In genomic region chr1:155537193-155537592, GRCh38 we compare ENCODE assay signal across 17 cellular contexts. TPM values are rescaled to one million over a fixed set of nuclear protein-coding genes. Genes with fewer than 3 reads are reported as not detected.
DNase-seq lines count a peak whose midpoint lies in the region; ATAC-seq, FAIRE-seq and TF ChIP-seq lines count a peak whose summit lies in the region.
"Had no signal": no experiment of that assay in that cellular context is flagged by ENCODE, and none has a peak within 500 bp of the region (broad histone marks: within the 10 kb centered on the region; RNA-seq: fewer than 3 reads in every experiment).

No MANE protein-coding gene starts in this region.

- no peaks in the 10 kb centered on the region for H3F3A ChIP-seq in MM.1S (ENCODE audit: insufficient read depth, low read length)

- FAIRE-seq in HepG2 (lab: Jason Lieb, UNC): no peak

- H3K9me3 ChIP-seq in HepG2 (ENCODE audit: low read length) (no peaks in the 10 kb centered on the region), right lobe of liver (no peaks in the 10 kb centered on the region), MM.1S (replicated peaks; ENCODE audit: insufficient read depth, low read length) (no peaks in the 10 kb centered on the region)
- H3K9me3 ChIP-seq: MG63, ovary, tibial nerve had no signal

- H3K27me3 Mint-ChIP-seq in T-helper 2 cell treated with Interferon-gamma antibody and Interleukin-4, amounts not matched to agents 5 μg/mL and 100 μg/mL, for 36 hours (ENCODE audit: low read depth): no peaks in the 10 kb centered on the region
- H3K27me3 Mint-ChIP-seq in central memory CD8-positive, alpha-beta T cell: no peaks in the 10 kb centered on the region
- H3K27me3 Mint-ChIP-seq in stimulated activated naive CD8-positive, alpha-beta T cell treated with anti-CD3 and anti-CD28 coated beads, Interleukin-15, amount 100 ng/mL, for 72 hours: no peaks in the 10 kb centered on the region

- H3K4me2 ChIP-seq in HepG2 (ENCODE audit: low read depth, low read length): no peak overlapping the region
- no peak overlapping the region for H3K4me2 ChIP-seq in MM.1S (ENCODE audit: low read depth, low read length)

- DNase-seq in HepG2 (ENCODE audit: low spot score) (no peak), right lobe of liver (no peak), MM.1S (no peak)
- DNase-seq in T-helper 2 cell treated with Interferon-gamma antibody and Interleukin-4, amounts not matched to agents 5 μg/mL and 100 μg/mL, for 36 hours (ENCODE audit: low spot score): no peak
- no peak for DNase-seq in central memory CD8-positive, alpha-beta T cell (ENCODE audit: low spot score in 2 of 2)
- DNase-seq in stimulated activated naive CD8-positive, alpha-beta T cell treated with anti-CD3 and anti-CD28 coated beads, Interleukin-15, amount 100 ng/mL, for 72 hours: no peak
- DNase-seq: DMS153; HCEC 1CT; MG63; NCI-H2029 treated with DMSO at 0.1 percent for 48 hours; NCI-H510A treated with DMSO at 0.1 percent for 48 hours; ovary; SHP77 treated with DMSO at 0.1 percent for 48 hours; stimulated activated CD4-positive, alpha-beta T cell treated with anti-CD3 and anti-CD28 coated beads, Interleukin-4, amount 100 ng/mL, for 4 hours had no signal

- H4K20me1 ChIP-seq in HepG2 (ENCODE audit: insufficient read depth, low read length) (peaks cover 32% of the 10 kb centered on the region), MM.1S (ENCODE audit: insufficient read depth, low read length) (peaks cover 24% of the 10 kb centered on the region)

- 97% methylated on average over 4 of the region's 4 CpGs for WGBS in HepG2 (ENCODE audit: low lambda C conversion rate)
- WGBS in right lobe of liver (ENCODE audit: insufficient coverage, low coverage, low lambda C conversion rate, missing lambda C conversion rate): 74% methylated on average over 4 of the region's 4 CpGs

- H3K79me2 ChIP-seq in HepG2 (ENCODE audit: insufficient read depth, low read length) (peaks cover 86% of the 10 kb centered on the region), MM.1S (ENCODE audit: low read length) (peaks cover 97% of the 10 kb centered on the region)

- H3K27me3 ChIP-seq in HepG2 (ENCODE audit: control insufficient read depth in 1 of 2, insufficient read depth in 2 of 2, low read length in 2 of 2) (no peaks in the 10 kb centered on the region), right lobe of liver (no peaks in the 10 kb centered on the region), MM.1S (replicated peaks; ENCODE audit: insufficient read depth, low read length) (no peaks in the 10 kb centered on the region)
- H3K27me3 ChIP-seq: MG63, ovary, tibial nerve had no signal

- H2AFZ ChIP-seq in HepG2 (ENCODE audit: low read length) (no peak overlapping the region), MM.1S (ENCODE audit: low read length) (no peak overlapping the region)

- H3K4me3 Mint-ChIP-seq in T-helper 2 cell treated with Interferon-gamma antibody and Interleukin-4, amounts not matched to agents 5 μg/mL and 100 μg/mL, for 36 hours: peak overlapping the region; percentile 15
- peak overlapping the region; percentile 2 for H3K4me3 Mint-ChIP-seq in central memory CD8-positive, alpha-beta T cell
- peak overlapping the region in 1 of 2 donors; percentile 64 for H3K4me3 Mint-ChIP-seq in stimulated activated naive CD8-positive, alpha-beta T cell treated with anti-CD3 and anti-CD28 coated beads, Interleukin-15, amount 100 ng/mL, for 72 hours

- no peak overlapping the region for H3K4me3 ChIP-seq in HepG2 (replicated peaks in 1 of 3; ENCODE audit: insufficient read depth in 1 of 3, low read depth in 2 of 3, low read length in 3 of 3)
- H3K4me3 ChIP-seq in right lobe of liver: no peak overlapping the region
- H3K4me3 ChIP-seq in MM.1S (ENCODE audit: low read length): no peak overlapping the region
- H3K4me3 ChIP-seq: MG63, ovary, tibial nerve had no signal

- no TSS peak for BruUV-seq in HepG2 (replicated peaks; lab: Mats Ljungman, UMichigan)

- TF ChIP-seq EP300 in HepG2 (IDR thresholded peaks at IDR 0.05; ENCODE audit: low read depth in 2 of 2, low read length in 2 of 2) (no peak), HepG2 (CRISPR knock-in tag; IDR thresholded peaks at IDR 0.05; ENCODE audit: borderline replicate concordance) (no peak)

- peaks cover 17% of the 10 kb centered on the region for H3K36me3 Mint-ChIP-seq in T-helper 2 cell treated with Interferon-gamma antibody and Interleukin-4, amounts not matched to agents 5 μg/mL and 100 μg/mL, for 36 hours (ENCODE audit: low read depth)
- peaks cover 2% of the 10 kb centered on the region for H3K36me3 Mint-ChIP-seq in central memory CD8-positive, alpha-beta T cell (ENCODE audit: insufficient read depth)

- H3K9ac ChIP-seq in HepG2 (ENCODE audit: insufficient read depth, low read depth, low read length) (no peak overlapping the region), MM.1S (ENCODE audit: low read length) (no peak overlapping the region)

- TF ChIP-seq CTCF in HepG2 (CRISPR knock-in tag; IDR thresholded peaks at IDR 0.05) (no peak), right lobe of liver (IDR thresholded peaks at IDR 0.05) (no peak), MM.1S (IDR thresholded peaks at IDR 0.05; ENCODE audit: low read length) (no peak)

- POLR2A ChIA-PET in HepG2 (lab: Yijun Ruan, JAX): no interaction called here

- in situ Hi-C loops in HepG2 (cut with HindIII; ENCODE audit: extremely low pct_ligation_motif_present, low pct_unique_long_range_greater_than_20kb): no loop called here

- ATAC-seq in HepG2 (no peak), right lobe of liver (no peak), GM19463 (IDR thresholded peaks at IDR 0.05; ENCODE audit: unreplicated experiment) (no peak), GM21390 (IDR thresholded peaks at IDR 0.05; ENCODE audit: unreplicated experiment) (no peak)
- no peak for ATAC-seq in central memory CD8-positive, alpha-beta T cell (replicated peaks; ENCODE audit: extremely low read depth, poor library complexity, severe bottlenecking)
- no peak for ATAC-seq in stimulated activated naive CD8-positive, alpha-beta T cell treated with anti-CD3 and anti-CD28 coated beads, Interleukin-15, amount 100 ng/mL, for 72 hours

- CTCF ChIA-PET in HepG2 (lab: Yijun Ruan, JAX; ENCODE audit: low intra/inter-chr PET ratio, low total read pairs): no interaction called here

- TF ChIP-seq POLR2A in HepG2 (IDR thresholded peaks at IDR 0.05; ENCODE audit: insufficient read depth in 1 of 2, low read depth in 2 of 2, low read length in 2 of 2): no peak
- TF ChIP-seq POLR2A in right lobe of liver (IDR thresholded peaks at IDR 0.05): no peak

- H3K36me3 ChIP-seq in HepG2 (replicated peaks in 1 of 2; ENCODE audit: control insufficient read depth in 1 of 2, insufficient read depth in 2 of 2, low read length in 2 of 2): no peaks in the 10 kb centered on the region
- H3K36me3 ChIP-seq in right lobe of liver: no peaks in the 10 kb centered on the region
- H3K36me3 ChIP-seq in MM.1S (replicated peaks; ENCODE audit: insufficient read depth, low read length): no peaks in the 10 kb centered on the region
- H3K36me3 ChIP-seq: ovary, tibial nerve had no signal

- H3K27ac ChIP-seq in HepG2 (ENCODE audit: extremely low read length, insufficient read depth, low read length) (no peak overlapping the region), right lobe of liver (no peak overlapping the region), MM.1S (ENCODE audit: low read length) (no peak overlapping the region)
- H3K27ac ChIP-seq: ovary had no signal

- H3K9me3 Mint-ChIP-seq in T-helper 2 cell treated with Interferon-gamma antibody and Interleukin-4, amounts not matched to agents 5 μg/mL and 100 μg/mL, for 36 hours: no peaks in the 10 kb centered on the region
- no peaks in the 10 kb centered on the region for H3K9me3 Mint-ChIP-seq in central memory CD8-positive, alpha-beta T cell
- H3K9me3 Mint-ChIP-seq in stimulated activated naive CD8-positive, alpha-beta T cell treated with anti-CD3 and anti-CD28 coated beads, Interleukin-15, amount 100 ng/mL, for 72 hours: peaks cover 0 to 5% of the 10 kb centered on the region in 2 donors

- no peaks in the 10 kb centered on the region for H3K9me2 ChIP-seq in MM.1S (replicated peaks; ENCODE audit: insufficient read depth, low read length)

- H3K27ac Mint-ChIP-seq in T-helper 2 cell treated with Interferon-gamma antibody and Interleukin-4, amounts not matched to agents 5 μg/mL and 100 μg/mL, for 36 hours: peak overlapping the region; percentile 94
- peak overlapping the region; percentile 88 for H3K27ac Mint-ChIP-seq in central memory CD8-positive, alpha-beta T cell (ENCODE audit: low read depth)
- H3K27ac Mint-ChIP-seq in stimulated activated naive CD8-positive, alpha-beta T cell treated with anti-CD3 and anti-CD28 coated beads, Interleukin-15, amount 100 ng/mL, for 72 hours: peak overlapping the region; percentile 19 to 92

- intact Hi-C loops in HepG2 (cut with micrococcal nuclease; ENCODE audit: unreplicated experiment): no loop called here
- intact Hi-C loops in right lobe of liver (cut with DNase I): no loop called here

- TF ChIP-seq RAD21 in HepG2 (CRISPR knock-in tag; IDR thresholded peaks at IDR 0.05): no peak

- H3K4me1 ChIP-seq in HepG2 (ENCODE audit: insufficient read depth, low read length) (peaks cover 35% of the 10 kb centered on the region), right lobe of liver (peaks cover 0 to 42% (median 6%) of the 10 kb centered on the region in 4 donors), MM.1S (ENCODE audit: low read length) (no peaks in the 10 kb centered on the region)

- H3K4me1 Mint-ChIP-seq in T-helper 2 cell treated with Interferon-gamma antibody and Interleukin-4, amounts not matched to agents 5 μg/mL and 100 μg/mL, for 36 hours (ENCODE audit: low read depth): peaks cover 55% of the 10 kb centered on the region
- H3K4me1 Mint-ChIP-seq in central memory CD8-positive, alpha-beta T cell: peaks cover 59% of the 10 kb centered on the region
- H3K4me1 Mint-ChIP-seq in stimulated activated naive CD8-positive, alpha-beta T cell treated with anti-CD3 and anti-CD28 coated beads, Interleukin-15, amount 100 ng/mL, for 72 hours: peaks cover 74% of the 10 kb centered on the region

RNA-seq across cellular contexts. Expression of gene ASH1L, which starts 25.4 kb away (rescaled TPM):
- total RNA-seq in HepG2 (2016; rRNA removed; fragmentation: Illumina TruSeq; extraction: Trizol): 15.3 and 16.5 TPM in 2 replicates
- total RNA-seq in HepG2 (2016; cell fraction: cytosol; rRNA removed; fragmentation: Illumina TruSeq; extraction: Trizol; ENCODE audit: low read depth): 19.6 and 20.3 TPM in 2 replicates
- 14.4 and 14.8 TPM in 2 replicates for total RNA-seq in HepG2 (2016; cell fraction: insoluble cytoplasmic fraction; rRNA removed; fragmentation: Illumina TruSeq; extraction: Trizol)
- 9.8 and 10.0 TPM in 2 replicates for total RNA-seq in HepG2 (2016; cell fraction: membrane; rRNA removed; fragmentation: Illumina TruSeq; extraction: Trizol)
- 33.1 and 33.8 TPM in 2 replicates for total RNA-seq in HepG2 (2016; cell fraction: nucleus; rRNA removed; fragmentation: Illumina TruSeq; extraction: Trizol)
- polyA plus RNA-seq in HepG2 (2011; rRNA removed): 9.2 and 10.2 TPM in 2 replicates
- polyA plus RNA-seq in HepG2 (2011; cell fraction: cytosol; rRNA removed): 6.4 and 7.0 TPM in 2 replicates
- 25.8 and 26.9 TPM in 2 replicates for polyA plus RNA-seq in HepG2 (2011; cell fraction: nucleus; rRNA removed)
- 9.5 and 10.7 TPM in 2 replicates for polyA plus RNA-seq in HepG2 (2012)
- polyA plus RNA-seq in HepG2 (2016; cell fraction: cytosol; fragmentation: Illumina TruSeq; extraction: Trizol; ENCODE audit: low read depth): 0.15 and 0.16 TPM in 2 replicates
- 4.2 and 5.1 TPM in 2 replicates for polyA plus RNA-seq in HepG2 (2016; cell fraction: insoluble cytoplasmic fraction; fragmentation: Illumina TruSeq; extraction: Trizol; ENCODE audit: low read depth)
- polyA plus RNA-seq in HepG2 (2016; cell fraction: membrane; fragmentation: Illumina TruSeq; extraction: Trizol; ENCODE audit: low read depth): 0.31 and 0.43 TPM in 2 replicates
- polyA plus RNA-seq in HepG2 (2016; cell fraction: nucleus; fragmentation: Illumina TruSeq; extraction: Trizol; ENCODE audit: insufficient read depth, low read depth): 17.2 and 21.7 TPM in 2 replicates
- polyA minus RNA-seq in HepG2 (2011; rRNA and poly(A)+ RNA removed; ENCODE audit: low replicate concordance): 27.4 and 50.2 TPM in 2 replicates
- polyA minus RNA-seq in HepG2 (2011; cell fraction: cytosol; rRNA and poly(A)+ RNA removed): 12.0 and 13.7 TPM in 2 replicates
- 67.2 and 85.5 TPM in 2 replicates for polyA minus RNA-seq in HepG2 (2011; cell fraction: nucleus; rRNA and poly(A)+ RNA removed)
- total RNA-seq in right lobe of liver: 10 to 100 TPM; 13.9 to 24.3 (median 17.6) TPM
